In the genomic region with DNA sequence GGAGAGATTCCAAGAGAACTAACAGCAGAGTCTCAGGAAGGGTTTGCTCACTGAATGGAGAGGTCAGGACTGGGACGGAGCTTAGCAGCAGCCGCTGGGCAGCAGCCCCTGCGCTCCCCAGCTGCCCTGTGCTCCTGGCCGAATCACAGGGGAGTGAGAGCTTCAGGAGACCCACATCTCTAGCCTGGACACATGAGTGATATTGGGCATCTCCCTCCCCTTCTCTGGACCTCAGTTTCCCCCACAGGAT, we compare ENCODE assay signal across 8 cellular contexts. TPM values are rescaled to one million over a fixed set of nuclear protein-coding genes. Genes with fewer than 3 reads are reported as not detected.
A peak's percentile ranks its signal among the peaks of the same experiment; 100 is the strongest.
DNase-seq lines count a peak whose midpoint lies in the region; ATAC-seq and TF ChIP-seq lines count a peak whose summit lies in the region.

No MANE protein-coding gene starts in this region.

- H3K4me2 ChIP-seq in neural progenitor cell: peak overlapping the region; percentile 98

- H3K9ac ChIP-seq in neural progenitor cell: no peak overlapping the region

- POLR2A ChIA-PET in BJ (lab: Charles Lee): no interaction called here
- POLR2A ChIA-PET in Panc1 (lab: Charles Lee): no interaction called here

- peaks cover 2% of the 10 kb centered on the region for H4K20me1 ChIP-seq in neural progenitor cell (ENCODE audit: low read depth)

- H3K27ac Mint-ChIP-seq in neural progenitor cell: peak overlapping the region; percentile 46

- ATAC-seq in Panc1 (peak; percentile 58), GM18520 (IDR thresholded peaks at IDR 0.05; ENCODE audit: unreplicated experiment) (no peak), GM18517 (IDR thresholded peaks at IDR 0.05; ENCODE audit: unreplicated experiment) (no peak)

- peaks cover 22% of the 10 kb centered on the region for H3F3A ChIP-seq in neural progenitor cell (ENCODE audit: low read depth)

- peak overlapping the region; percentile 87 for H3K4me3 Mint-ChIP-seq in neural progenitor cell

- BruUV-seq in Panc1 (replicated peaks; lab: Mats Ljungman, UMichigan): no TSS peak

- TF ChIP-seq CTCF in BJ (IDR thresholded peaks at IDR 0.05; ENCODE audit: insufficient read depth, low read depth, low read length) (no peak), Panc1 (IDR thresholded peaks at IDR 0.05) (no peak), neural progenitor cell (IDR thresholded peaks at IDR 0.05) (no peak)

- in situ Hi-C loops in Panc1 (cut with HindIII; ENCODE audit: low pct_unique_long_range_greater_than_20kb, low sequenced_read_pairs): no loop called here

- H3K36me3 Mint-ChIP-seq in neural progenitor cell: peaks cover 3% of the 10 kb centered on the region

- no peaks in the 10 kb centered on the region for H3K9me3 ChIP-seq in Panc1 (ENCODE audit: control insufficient read depth, insufficient read depth, low read depth, low read length)
- no peaks in the 10 kb centered on the region for H3K9me3 ChIP-seq in esophagus (ENCODE audit: control insufficient read depth in 2 of 2, insufficient read depth in 1 of 2, low read depth in 1 of 2, low read length in 1 of 2)
- H3K9me3 ChIP-seq in neural progenitor cell (ENCODE audit: low read depth): no peaks in the 10 kb centered on the region

- no peaks in the 10 kb centered on the region for H3K36me3 ChIP-seq in BJ (ENCODE audit: control insufficient read depth, insufficient read depth, low read length)
- H3K36me3 ChIP-seq in Panc1 (ENCODE audit: control insufficient read depth, insufficient read depth, low read length): no peaks in the 10 kb centered on the region
- H3K36me3 ChIP-seq in esophagus (ENCODE audit: control insufficient read depth in 2 of 2, insufficient read depth in 2 of 2, low read length in 1 of 2): no peaks in the 10 kb centered on the region
- no peaks in the 10 kb centered on the region for H3K36me3 ChIP-seq in neural progenitor cell

- no peaks in the 10 kb centered on the region for H3K4me1 ChIP-seq in Panc1 (ENCODE audit: control insufficient read depth, insufficient read depth, low read length)
- H3K4me1 ChIP-seq in esophagus (ENCODE audit: control insufficient read depth in 2 of 2, insufficient read depth in 2 of 2, low read length in 1 of 2): no peaks in the 10 kb centered on the region
- H3K4me1 ChIP-seq in neural progenitor cell: peaks cover 12% of the 10 kb centered on the region

- H3K27ac ChIP-seq in Panc1 (ENCODE audit: low read length) (no peak overlapping the region), esophagus (ENCODE audit: low read depth in 2 of 2, low read length in 1 of 2) (no peak overlapping the region), neural progenitor cell (no peak overlapping the region)

- H3K9me3 Mint-ChIP-seq in neural progenitor cell: peaks cover 11% of the 10 kb centered on the region

- peak overlapping the region; percentile 50 for H3K4me3 ChIP-seq in BJ (ENCODE audit: low read depth, low read length)
- H3K4me3 ChIP-seq in Panc1 (ENCODE audit: low read depth in 2 of 2, low read length in 2 of 2): peak overlapping the region; percentile 46 to 56
- H3K4me3 ChIP-seq in esophagus (ENCODE audit: low read depth in 1 of 2, low read length in 2 of 2): peak overlapping the region; percentile 42 to 54
- H3K4me3 ChIP-seq in neural progenitor cell: peak overlapping the region; percentile 67

- CTCF ChIA-PET in BJ (lab: Yijun Ruan, JAX): interaction anchor here (0.7 to 2.7 kb wide), 6 partner anchors 10 to 86 kb away, joined by 3 to 13 read pairs (median 5); no protein-coding TSS in a partner anchor
- CTCF ChIA-PET in Panc1 (lab: Charles Lee): interaction anchor here (0.9 kb wide), 1 partner anchor 56 kb away, joined by 3 read pairs; no protein-coding TSS in a partner anchor

- peak overlapping the region; percentile 91 for H2AFZ ChIP-seq in neural progenitor cell (replicated peaks)

- DNase-seq in BJ (ENCODE audit: low read depth) (no peak), Panc1 (ENCODE audit: low read depth, low spot score) (no peak), neural progenitor cell (ENCODE audit: low spot score) (peak; percentile 41), NCI-H187 treated with DMSO at 0.1 percent for 48 hours (lab: John Stamatoyannopoulos, UW) (no peak), NOMO-1 treated with DMSO at 0.1 percent for 48 hours (lab: John Stamatoyannopoulos, UW; ENCODE audit: unreplicated experiment) (no peak)

- peaks cover 17% of the 10 kb centered on the region for H3K27me3 Mint-ChIP-seq in neural progenitor cell (ENCODE audit: insufficient read depth, low read depth)

- H3K27me3 ChIP-seq in BJ (ENCODE audit: control insufficient read depth, insufficient read depth, low read length) (peaks cover 6% of the 10 kb centered on the region), Panc1 (ENCODE audit: control insufficient read depth, insufficient read depth, low read length) (no peaks in the 10 kb centered on the region), esophagus (ENCODE audit: control insufficient read depth in 1 of 2, insufficient read depth in 2 of 2, low read length in 2 of 2) (no peaks in the 10 kb centered on the region), neural progenitor cell (peaks cover 60% of the 10 kb centered on the region)

- H3K4me1 Mint-ChIP-seq in neural progenitor cell: peaks cover 15% of the 10 kb centered on the region

- intact Hi-C loops in Panc1 (cut with micrococcal nuclease; ENCODE audit: unreplicated experiment): no loop called here

- WGBS in esophagus, 2 donors: 25 to 34% methylated on average over 4 of the region's 4 CpGs

- no peaks in the 10 kb centered on the region for H3K79me2 ChIP-seq in neural progenitor cell (ENCODE audit: low read depth)

RNA-seq across cellular contexts. Expression of gene MATN3, which starts 0.5 kb away (rescaled TPM):
- 0.92 and 0.97 TPM in 2 replicates for polyA plus RNA-seq in BJ (2011; rRNA removed)
- polyA minus RNA-seq in BJ (2011; rRNA and poly(A)+ RNA removed): 0.51 and 0.66 TPM in 2 replicates
- total RNA-seq in Panc1 (2021; ENCODE audit: unreplicated experiment): 3.5 TPM
- polyA plus RNA-seq in Panc1 (2012; ENCODE audit: insufficient read length): 5.3 TPM
- polyA plus RNA-seq in esophagus: under 1 TPM; 0.14 to 0.42 TPM
- total RNA-seq in neural progenitor cell (ENCODE audit: low replicate concordance): 0.45 and 1.7 TPM in 2 replicates

RNA-seq across cellular contexts. Expression of gene WDR35, which starts 22.1 kb away (rescaled TPM):
- 2.5 and 5.1 TPM in 2 replicates for polyA plus RNA-seq in BJ (2011; rRNA removed)
- 3.9 and 4.0 TPM in 2 replicates for polyA minus RNA-seq in BJ (2011; rRNA and poly(A)+ RNA removed)
- total RNA-seq in Panc1 (2021; ENCODE audit: unreplicated experiment): 13.8 TPM
- polyA plus RNA-seq in Panc1 (2012; ENCODE audit: insufficient read length): 6.4 TPM
- 1 to 10 TPM in 1 of 2 donors, under 1 TPM in 1; 0.83 to 1.3 TPM for polyA plus RNA-seq in esophagus
- total RNA-seq in neural progenitor cell (ENCODE audit: low replicate concordance): 17.4 and 31.6 TPM in 2 replicates

RNA-seq across cellular contexts. Expression of gene LAPTM4A, which starts 39.5 kb away (rescaled TPM):
- polyA plus RNA-seq in BJ (2011; rRNA removed): 379 and 855 TPM in 2 replicates
- polyA minus RNA-seq in BJ (2011; rRNA and poly(A)+ RNA removed): 121 and 162 TPM in 2 replicates
- total RNA-seq in Panc1 (2021; ENCODE audit: unreplicated experiment): 123 TPM
- 105 TPM for polyA plus RNA-seq in Panc1 (2012; ENCODE audit: insufficient read length)
- 100 to 1,000 TPM in 1 of 2 donors, 10 to 100 TPM in 1; 57.7 to 148 TPM for polyA plus RNA-seq in esophagus
- 170 and 205 TPM in 2 replicates for total RNA-seq in neural progenitor cell (ENCODE audit: low replicate concordance)
